1 cellular context compared by ENCODE assay signal in the genomic region with DNA sequence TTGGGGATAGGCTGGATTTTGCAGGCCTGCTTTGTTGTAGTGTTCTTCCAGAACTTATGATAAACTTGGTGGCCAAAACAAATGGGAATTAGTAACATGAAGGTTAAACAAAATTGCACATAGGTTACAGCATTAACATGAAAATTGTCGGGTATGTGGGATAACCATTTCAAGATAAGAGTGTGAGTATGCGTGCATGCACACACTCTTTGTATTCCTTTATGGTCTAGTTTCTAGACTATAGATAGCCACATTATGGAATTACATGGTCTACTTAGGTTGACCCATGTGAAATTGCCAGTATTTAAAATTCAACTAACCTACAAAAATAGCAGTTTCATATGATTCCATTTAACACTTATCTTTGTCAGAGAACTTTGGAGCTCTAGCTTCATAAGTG.
TF ChIP-seq lines count a peak whose summit lies in the region.

No MANE protein-coding gene starts in this region.

TF ChIP-seq in GM23338, 12 proteins besides CTCF, POLR2A, EP300 and RAD21 (continued from another document):
- TF ChIP-seq, protein P1, sequence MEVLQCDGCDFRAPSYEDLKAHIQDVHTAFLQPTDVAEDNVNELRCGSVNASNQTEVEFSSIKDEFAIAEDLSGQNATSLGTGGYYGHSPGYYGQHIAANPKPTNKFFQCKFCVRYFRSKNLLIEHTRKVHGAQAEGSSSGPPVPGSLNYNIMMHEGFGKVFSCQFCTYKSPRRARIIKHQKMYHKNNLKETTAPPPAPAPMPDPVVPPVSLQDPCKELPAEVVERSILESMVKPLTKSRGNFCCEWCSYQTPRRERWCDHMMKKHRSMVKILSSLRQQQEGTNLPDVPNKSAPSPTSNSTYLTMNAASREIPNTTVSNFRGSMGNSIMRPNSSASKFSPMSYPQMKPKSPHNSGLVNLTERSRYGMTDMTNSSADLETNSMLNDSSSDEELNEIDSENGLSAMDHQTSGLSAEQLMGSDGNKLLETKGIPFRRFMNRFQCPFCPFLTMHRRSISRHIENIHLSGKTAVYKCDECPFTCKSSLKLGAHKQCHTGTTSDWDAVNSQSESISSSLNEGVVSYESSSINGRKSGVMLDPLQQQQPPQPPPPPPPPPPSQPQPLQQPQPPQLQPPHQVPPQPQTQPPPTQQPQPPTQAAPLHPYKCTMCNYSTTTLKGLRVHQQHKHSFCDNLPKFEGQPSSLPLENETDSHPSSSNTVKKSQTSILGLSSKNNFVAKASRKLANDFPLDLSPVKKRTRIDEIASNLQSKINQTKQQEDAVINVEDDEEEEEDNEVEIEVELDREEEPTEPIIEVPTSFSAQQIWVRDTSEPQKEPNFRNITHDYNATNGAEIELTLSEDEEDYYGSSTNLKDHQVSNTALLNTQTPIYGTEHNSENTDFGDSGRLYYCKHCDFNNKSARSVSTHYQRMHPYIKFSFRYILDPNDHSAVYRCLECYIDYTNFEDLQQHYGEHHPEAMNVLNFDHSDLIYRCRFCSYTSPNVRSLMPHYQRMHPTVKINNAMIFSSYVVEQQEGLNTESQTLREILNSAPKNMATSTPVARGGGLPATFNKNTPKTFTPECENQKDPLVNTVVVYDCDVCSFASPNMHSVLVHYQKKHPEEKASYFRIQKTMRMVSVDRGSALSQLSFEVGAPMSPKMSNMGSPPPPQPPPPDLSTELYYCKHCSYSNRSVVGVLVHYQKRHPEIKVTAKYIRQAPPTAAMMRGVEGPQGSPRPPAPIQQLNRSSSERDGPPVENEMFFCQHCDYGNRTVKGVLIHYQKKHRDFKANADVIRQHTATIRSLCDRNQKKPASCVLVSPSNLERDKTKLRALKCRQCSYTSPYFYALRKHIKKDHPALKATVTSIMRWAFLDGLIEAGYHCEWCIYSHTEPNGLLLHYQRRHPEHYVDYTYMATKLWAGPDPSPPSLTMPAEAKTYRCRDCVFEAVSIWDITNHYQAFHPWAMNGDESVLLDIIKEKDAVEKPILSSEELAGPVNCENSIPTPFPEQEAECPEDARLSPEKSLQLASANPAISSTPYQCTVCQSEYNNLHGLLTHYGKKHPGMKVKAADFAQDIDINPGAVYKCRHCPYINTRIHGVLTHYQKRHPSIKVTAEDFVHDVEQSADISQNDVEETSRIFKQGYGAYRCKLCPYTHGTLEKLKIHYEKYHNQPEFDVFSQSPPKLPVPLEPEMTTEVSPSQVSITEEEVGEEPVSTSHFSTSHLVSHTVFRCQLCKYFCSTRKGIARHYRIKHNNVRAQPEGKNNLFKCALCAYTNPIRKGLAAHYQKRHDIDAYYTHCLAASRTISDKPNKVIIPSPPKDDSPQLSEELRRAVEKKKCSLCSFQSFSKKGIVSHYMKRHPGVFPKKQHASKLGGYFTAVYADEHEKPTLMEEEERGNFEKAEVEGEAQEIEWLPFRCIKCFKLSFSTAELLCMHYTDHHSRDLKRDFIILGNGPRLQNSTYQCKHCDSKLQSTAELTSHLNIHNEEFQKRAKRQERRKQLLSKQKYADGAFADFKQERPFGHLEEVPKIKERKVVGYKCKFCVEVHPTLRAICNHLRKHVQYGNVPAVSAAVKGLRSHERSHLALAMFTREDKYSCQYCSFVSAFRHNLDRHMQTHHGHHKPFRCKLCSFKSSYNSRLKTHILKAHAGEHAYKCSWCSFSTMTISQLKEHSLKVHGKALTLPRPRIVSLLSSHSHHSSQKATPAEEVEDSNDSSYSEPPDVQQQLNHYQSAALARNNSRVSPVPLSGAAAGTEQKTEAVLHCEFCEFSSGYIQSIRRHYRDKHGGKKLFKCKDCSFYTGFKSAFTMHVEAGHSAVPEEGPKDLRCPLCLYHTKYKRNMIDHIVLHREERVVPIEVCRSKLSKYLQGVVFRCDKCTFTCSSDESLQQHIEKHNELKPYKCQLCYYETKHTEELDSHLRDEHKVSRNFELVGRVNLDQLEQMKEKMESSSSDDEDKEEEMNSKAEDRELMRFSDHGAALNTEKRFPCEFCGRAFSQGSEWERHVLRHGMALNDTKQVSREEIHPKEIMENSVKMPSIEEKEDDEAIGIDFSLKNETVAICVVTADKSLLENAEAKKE (CRISPR knock-in tag; IDR thresholded peaks at IDR 0.05) = no peak
- TF ChIP-seq POLR2AphosphoS5 (IDR thresholded peaks at IDR 0.05; ENCODE audit: low read depth) = no peak
- TF ChIP-seq EZH2 (IDR thresholded peaks at IDR 0.05; ENCODE audit: low read depth, unreplicated experiment) = no peak
- TF ChIP-seq, protein P2, sequence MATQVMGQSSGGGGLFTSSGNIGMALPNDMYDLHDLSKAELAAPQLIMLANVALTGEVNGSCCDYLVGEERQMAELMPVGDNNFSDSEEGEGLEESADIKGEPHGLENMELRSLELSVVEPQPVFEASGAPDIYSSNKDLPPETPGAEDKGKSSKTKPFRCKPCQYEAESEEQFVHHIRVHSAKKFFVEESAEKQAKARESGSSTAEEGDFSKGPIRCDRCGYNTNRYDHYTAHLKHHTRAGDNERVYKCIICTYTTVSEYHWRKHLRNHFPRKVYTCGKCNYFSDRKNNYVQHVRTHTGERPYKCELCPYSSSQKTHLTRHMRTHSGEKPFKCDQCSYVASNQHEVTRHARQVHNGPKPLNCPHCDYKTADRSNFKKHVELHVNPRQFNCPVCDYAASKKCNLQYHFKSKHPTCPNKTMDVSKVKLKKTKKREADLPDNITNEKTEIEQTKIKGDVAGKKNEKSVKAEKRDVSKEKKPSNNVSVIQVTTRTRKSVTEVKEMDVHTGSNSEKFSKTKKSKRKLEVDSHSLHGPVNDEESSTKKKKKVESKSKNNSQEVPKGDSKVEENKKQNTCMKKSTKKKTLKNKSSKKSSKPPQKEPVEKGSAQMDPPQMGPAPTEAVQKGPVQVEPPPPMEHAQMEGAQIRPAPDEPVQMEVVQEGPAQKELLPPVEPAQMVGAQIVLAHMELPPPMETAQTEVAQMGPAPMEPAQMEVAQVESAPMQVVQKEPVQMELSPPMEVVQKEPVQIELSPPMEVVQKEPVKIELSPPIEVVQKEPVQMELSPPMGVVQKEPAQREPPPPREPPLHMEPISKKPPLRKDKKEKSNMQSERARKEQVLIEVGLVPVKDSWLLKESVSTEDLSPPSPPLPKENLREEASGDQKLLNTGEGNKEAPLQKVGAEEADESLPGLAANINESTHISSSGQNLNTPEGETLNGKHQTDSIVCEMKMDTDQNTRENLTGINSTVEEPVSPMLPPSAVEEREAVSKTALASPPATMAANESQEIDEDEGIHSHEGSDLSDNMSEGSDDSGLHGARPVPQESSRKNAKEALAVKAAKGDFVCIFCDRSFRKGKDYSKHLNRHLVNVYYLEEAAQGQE (IDR thresholded peaks at IDR 0.05; ENCODE audit: unreplicated experiment) = no peak
- no peak for TF ChIP-seq EZH2phosphoT487 (IDR thresholded peaks at IDR 0.05; ENCODE audit: unreplicated experiment)
- TF ChIP-seq NANOG (IDR thresholded peaks at IDR 0.05; ENCODE audit: borderline replicate concordance) = no peak
TF ChIP-seq in GM23338: peak in this region for 0.
